ENCODE assay signal across 9 cellular contexts in the genomic region with DNA sequence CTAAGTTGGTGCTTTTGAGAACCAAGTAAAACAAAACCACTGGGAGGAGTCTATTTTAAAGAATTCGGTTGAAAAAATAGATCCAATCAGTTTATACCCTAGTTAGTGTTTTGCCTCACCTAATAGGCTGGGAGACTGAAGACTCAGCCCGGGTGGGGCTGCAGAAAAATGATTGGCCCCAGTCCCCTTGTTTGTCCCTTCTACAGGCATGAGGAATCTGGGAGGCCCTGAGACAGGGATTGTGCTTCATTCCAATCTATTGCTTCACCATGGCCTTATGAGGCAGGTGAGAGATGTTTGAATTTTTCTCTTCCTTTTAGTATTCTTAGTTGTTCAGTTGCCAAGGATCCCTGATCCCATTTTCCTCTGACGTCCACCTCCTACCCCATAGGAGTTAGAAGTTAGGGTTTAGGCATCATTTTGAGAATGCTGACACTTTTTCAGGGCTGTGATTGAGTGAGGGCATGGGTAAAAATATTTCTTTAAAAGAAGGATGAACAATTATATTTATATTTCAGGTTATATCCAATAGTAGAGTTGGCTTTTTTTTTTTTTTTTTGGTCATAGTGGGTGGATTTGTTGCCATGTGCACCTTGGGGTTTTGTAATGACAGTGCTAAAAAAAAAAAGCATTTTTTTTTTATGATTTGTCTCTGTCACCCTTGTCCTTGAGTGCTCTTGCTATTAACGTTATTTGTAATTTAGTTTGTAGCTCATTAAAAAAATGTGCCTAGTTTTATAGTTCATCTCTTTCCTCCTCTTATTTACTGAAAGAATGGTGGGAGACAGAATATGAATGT. TPM values are rescaled to one million over a fixed set of nuclear protein-coding genes. Genes with fewer than 3 reads are reported as not detected.
A peak's percentile ranks its signal among the peaks of the same experiment; 100 is the strongest.
DNase-seq lines count a peak whose midpoint lies in the region; ATAC-seq and TF ChIP-seq lines count a peak whose summit lies in the region.
"Had no signal": no experiment of that assay in that cellular context is flagged by ENCODE, and none has a peak within 500 bp of the region (broad histone marks: within the 10 kb centered on the region; RNA-seq: fewer than 3 reads in every experiment).

No MANE protein-coding gene starts in this region.

- no peak for TF ChIP-seq POLR2A in HCT116 (IDR thresholded peaks at IDR 0.05; ENCODE audit: borderline replicate concordance, extremely low read depth, insufficient read depth, insufficient read length)

- no peak for TF ChIP-seq RAD21 in HCT116 (IDR thresholded peaks at IDR 0.05; ENCODE audit: low read depth)

- RAD21 ChIA-PET in HCT116 (lab: Charles Lee; ENCODE audit: low non-redundant PET in 1 of 2, low total read pairs in 2 of 2, uncharacterized antibody in 2 of 2, unreplicated experiment in 2 of 2), result no interaction called here

- H3K4me1 ChIP-seq in HCT116 (ENCODE audit: control insufficient read depth in 1 of 2, insufficient read depth in 2 of 2, low read length in 2 of 2) (peaks cover 17 to 38% of the 10 kb centered on the region in 2 experiments), ascending aorta (peaks cover 3 to 18% of the 10 kb centered on the region in 2 donors)

- no peaks in the 10 kb centered on the region for H3K9me2 ChIP-seq in HCT116 (ENCODE audit: insufficient read depth)

- no peaks in the 10 kb centered on the region for H4K20me1 ChIP-seq in HCT116 (ENCODE audit: insufficient read depth)

- no peak for DNase-seq in HCT116 (ENCODE audit: low read depth, low spot score)
- DNase-seq in ascending aorta (ENCODE audit: low spot score in 2 of 2), result no peak
- DNase-seq in NOMO-1 (lab: John Stamatoyannopoulos, UW; ENCODE audit: unreplicated experiment in 2 of 2), result no peak
- DNase-seq in central memory CD4-positive, alpha-beta T cell, result no peak
- DNase-seq: mucosa of descending colon had no signal

- no peak for ATAC-seq in HCT116
- ATAC-seq in HG03196 (IDR thresholded peaks at IDR 0.05; ENCODE audit: unreplicated experiment), result no peak
- no peak for ATAC-seq in GM18873 (IDR thresholded peaks at IDR 0.05; ENCODE audit: low FRiP score, unreplicated experiment)

- POLR2A ChIA-PET in HCT116 (lab: Charles Lee), result interaction anchor here (1.6 kb wide), 1 partner anchor 249 kb away, joined by 3 read pairs; the partner anchor contains the start of gene RNF41

- H3K27me3 ChIP-seq in HCT116 (ENCODE audit: insufficient read depth, low read length), result no peaks in the 10 kb centered on the region
- H3K27me3 ChIP-seq in ascending aorta, result no peaks in the 10 kb centered on the region
- no peaks in the 10 kb centered on the region for H3K27me3 ChIP-seq in layer of hippocampus (ENCODE audit: control insufficient read depth, insufficient read depth, low read length)

- H3K9me3 ChIP-seq in HCT116 (ENCODE audit: control insufficient read depth in 1 of 2, insufficient read depth in 1 of 2, low read depth in 1 of 2, low read length in 2 of 2) (no peaks in the 10 kb centered on the region), ascending aorta (no peaks in the 10 kb centered on the region)
- H3K9me3 ChIP-seq: mucosa of descending colon had no signal

- H3K27ac ChIP-seq in 22Rv1, result peak overlapping the region; percentile 89
- H3K27ac ChIP-seq in HCT116 (ENCODE audit: low read depth, low read length), result peak overlapping the region; percentile 50; the same call in 1 of the 2 replicates
- peak overlapping the region; percentile 85 to 86 for H3K27ac ChIP-seq in ascending aorta
- H3K27ac ChIP-seq in layer of hippocampus (ENCODE audit: low read depth, low read length), result peak overlapping the region; percentile 67

- no TSS peak for BruUV-seq in HCT116 (replicated peaks; lab: Mats Ljungman, UMichigan)

- intact Hi-C loops in HCT116 (cut with micrococcal nuclease) (no loop called here), ascending aorta (cut with DNase I) (no loop called here)

- peaks cover 39% of the 10 kb centered on the region for H3K79me2 ChIP-seq in HCT116 (ENCODE audit: insufficient read depth, low read length)

- H3K9ac ChIP-seq in HCT116 (ENCODE audit: low read length), result peak overlapping the region; percentile 49; the same call in 1 of the 2 replicates

- H3K4me3 ChIP-seq in HCT116 (replicated peaks in 1 of 2; ENCODE audit: low read depth in 1 of 2, low read length in 2 of 2), result no peak overlapping the region
- peak overlapping the region; percentile 53 to 68 for H3K4me3 ChIP-seq in ascending aorta

- peak overlapping the region; percentile 65 for H3K4me2 ChIP-seq in HCT116 (ENCODE audit: low read length)

- H2AFZ ChIP-seq in HCT116 (ENCODE audit: low read depth, low read length, poor library complexity, severe bottlenecking), result no peak overlapping the region

- TF ChIP-seq CTCF in 22Rv1 (IDR thresholded peaks at IDR 0.05) (no peak), HCT116 (IDR thresholded peaks at IDR 0.05 in 2 of 3, conservative IDR thresholded peaks at IDR 0.05 in 1 of 3; ENCODE audit: borderline replicate concordance in 1 of 3, insufficient read depth in 1 of 3, low read depth in 2 of 3, low read length in 2 of 3) (no peak), ascending aorta (IDR thresholded peaks at IDR 0.05) (no peak)

- CTCF ChIA-PET in HCT116 (lab: Charles Lee), result interaction anchor here (4.7 kb wide), 1 partner anchor 24 kb away, joined by 35 read pairs; the partner anchor contains the start of gene SUOX

- H3K36me3 ChIP-seq in HCT116 (ENCODE audit: control insufficient read depth in 1 of 2, insufficient read depth in 2 of 2, low read length in 2 of 2), result peaks cover 18 to 33% of the 10 kb centered on the region in 2 experiments; a peak in 3 of 4 replicates
- no peaks in the 10 kb centered on the region for H3K36me3 ChIP-seq in ascending aorta

TF ChIP-seq in HCT116, 20 proteins besides CTCF, POLR2A, EP300 and RAD21:
- no peak for TF ChIP-seq SRF (IDR thresholded peaks at IDR 0.05; ENCODE audit: low read depth)
- no peak for TF ChIP-seq CBX3 (IDR thresholded peaks at IDR 0.05; ENCODE audit: low read depth)
- TF ChIP-seq TCF7L2 (IDR thresholded peaks at IDR 0.05; ENCODE audit: borderline replicate concordance, extremely low read depth, insufficient read depth, insufficient read length), result no peak
- TF ChIP-seq ATF3 (IDR thresholded peaks at IDR 0.05), result no peak
- no peak for TF ChIP-seq FOSL1 (IDR thresholded peaks at IDR 0.05; ENCODE audit: low read depth)
- no peak; the same call in 1 of the 2 replicates for TF ChIP-seq CEBPB (IDR thresholded peaks at IDR 0.05; ENCODE audit: low read depth)
- no peak for TF ChIP-seq JUND (IDR thresholded peaks at IDR 0.05)
- no peak for TF ChIP-seq EZH2 (IDR thresholded peaks at IDR 0.05)

RNA-seq across cellular contexts. Expression of gene RAB5B, which starts 1.6 kb away (rescaled TPM):
- 44.5 TPM for total RNA-seq in HCT116 (2021; ENCODE audit: unreplicated experiment)
- 29.1 and 32.6 TPM in 2 replicates for polyA plus RNA-seq in HCT116 (2012)
- 48.0 TPM for total RNA-seq in ascending aorta

RNA-seq across cellular contexts. Expression of gene CDK2, which starts 5.6 kb away (rescaled TPM):
- total RNA-seq in HCT116 (2021; ENCODE audit: unreplicated experiment) (90.9 TPM), ascending aorta (24.5 TPM)
- polyA plus RNA-seq in HCT116 (2012), result 65.1 and 81.6 TPM in 2 replicates

RNA-seq across cellular contexts. Expression of gene PMEL, which starts 6.4 kb away (rescaled TPM):
- total RNA-seq in HCT116 (2021; ENCODE audit: unreplicated experiment), result 5.8 TPM
- 7.1 and 9.0 TPM in 2 replicates for polyA plus RNA-seq in HCT116 (2012)
- total RNA-seq in ascending aorta, result not detected

RNA-seq across cellular contexts. Expression of gene SUOX, which starts 24.8 kb away (rescaled TPM):
- total RNA-seq in HCT116 (2021; ENCODE audit: unreplicated experiment) (18.0 TPM), ascending aorta (5.4 TPM)
- polyA plus RNA-seq in HCT116 (2012), result 12.4 and 13.3 TPM in 2 replicates

RNA-seq across cellular contexts. Expression of gene DGKA, which starts 41.3 kb away (rescaled TPM):
- total RNA-seq in HCT116 (2021; ENCODE audit: unreplicated experiment), result 58.3 TPM
- polyA plus RNA-seq in HCT116 (2012), result 60.3 and 67.3 TPM in 2 replicates
- 48.6 TPM for total RNA-seq in ascending aorta

Comparison
In these comparisons a context has a peak if more than half of its experiments do, and no peak if none do; other contexts are left out.
1. H3K4me3 ChIP-seq: peak in ascending aorta (2 of 2); none in HCT116 (0 of 2).
2. Peak in every context shown above with its lines, with median percentiles within 50 percentile points of each other: H3K27ac ChIP-seq.